In the genomic region with DNA sequence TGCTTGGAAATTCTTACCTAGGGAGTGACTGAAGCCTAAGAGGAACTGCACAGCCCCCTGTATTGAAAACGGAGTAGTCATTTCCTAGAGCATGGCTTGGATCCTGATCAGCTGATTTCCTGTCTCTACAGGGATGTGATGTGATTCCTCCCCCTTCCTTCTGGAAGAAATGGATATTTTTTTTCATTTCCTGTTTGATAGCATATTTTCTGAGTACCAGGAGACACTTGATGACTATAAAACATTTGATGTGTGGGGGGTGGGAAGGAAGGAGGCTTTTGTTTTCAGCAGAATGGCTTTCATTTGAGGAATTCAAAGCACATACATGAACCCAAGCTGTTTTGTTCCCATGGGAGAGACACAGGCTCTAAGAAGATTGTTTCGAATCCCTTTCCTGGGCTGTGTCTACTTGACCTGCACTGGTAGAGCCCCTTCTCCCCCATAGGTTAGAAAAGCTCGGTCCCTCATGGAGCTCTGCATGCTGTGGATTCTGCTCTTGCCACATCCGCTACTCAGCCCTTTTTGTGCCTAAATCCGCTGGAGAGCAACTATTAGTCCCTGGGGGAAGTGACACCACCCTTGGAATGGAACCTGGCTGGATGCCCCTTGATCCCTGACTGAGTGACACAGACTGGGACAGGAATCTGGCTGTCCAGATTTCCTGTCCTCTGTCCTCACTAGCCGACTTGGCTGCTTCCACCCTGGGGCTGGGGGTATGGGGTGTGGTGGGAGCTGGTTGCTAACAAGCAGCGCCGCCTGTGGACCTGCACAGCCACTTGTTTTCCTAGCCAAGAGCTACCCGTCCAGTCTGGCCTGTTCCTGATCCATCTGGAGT, we compare ENCODE assay signal across 8 cellular contexts.
A peak's percentile ranks its signal among the peaks of the same experiment; 100 is the strongest.
DNase-seq lines count a peak whose midpoint lies in the region; ATAC-seq, FAIRE-seq and TF ChIP-seq lines count a peak whose summit lies in the region.

No MANE protein-coding gene starts in this region.

- DNase-seq in Daoy (ENCODE audit: low read depth) (peak; percentile 48), RCC 7860 (ENCODE audit: low spot score) (peak; percentile 24), glutamatergic neuron (peak; percentile 78), pancreas (peak in 5 of 6 donors; percentile 29 to 62 (median 43)), RKO (ENCODE audit: low spot score) (no peak), NOMO-1 treated with DMSO at 0.1 percent for 48 hours (lab: John Stamatoyannopoulos, UW; ENCODE audit: unreplicated experiment) (no peak)
- DNase-seq in naive thymus-derived CD8-positive, alpha-beta T cell = no peak
- DNase-seq in activated CD4-positive, alpha-beta T cell treated with anti-CD3 and anti-CD28 coated beads, Interleukin-2, amount 50 U/mL, for 48 hours = no peak

- H3K36me3 Mint-ChIP-seq in glutamatergic neuron (ENCODE audit: unreplicated experiment) = no peaks in the 10 kb centered on the region
- H3K36me3 Mint-ChIP-seq in naive thymus-derived CD8-positive, alpha-beta T cell = no peaks in the 10 kb centered on the region

- H3K4me1 ChIP-seq in pancreas = peaks cover 23 to 35% (median 24%) of the 10 kb centered on the region in 3 donors

- intact Hi-C loops in pancreas (cut with DNase I) = no loop called here

- H3K36me3 ChIP-seq in pancreas = no peaks in the 10 kb centered on the region

- TF ChIP-seq CTCF in glutamatergic neuron (IDR thresholded peaks at IDR 0.05; ENCODE audit: partially characterized antibody, unreplicated experiment) (no peak), pancreas (IDR thresholded peaks at IDR 0.05) (no peak)

- peak overlapping the region in 3 of 4 donors; percentile 50 to 82 (median 71) for H3K27ac ChIP-seq in pancreas

- ATAC-seq in pancreas = peak in 3 of 4 donors; percentile 54 to 61 (median 59)
- ATAC-seq in naive thymus-derived CD8-positive, alpha-beta T cell = no peak

- H3K9me3 ChIP-seq in pancreas = no peaks in the 10 kb centered on the region

- peaks cover 2% of the 10 kb centered on the region for H3K9me3 Mint-ChIP-seq in glutamatergic neuron (ENCODE audit: unreplicated experiment)
- no peaks in the 10 kb centered on the region for H3K9me3 Mint-ChIP-seq in naive thymus-derived CD8-positive, alpha-beta T cell

- POLR2A ChIA-PET in naive thymus-derived CD8-positive, alpha-beta T cell (lab: Charles Lee) = no interaction called here

- no peak overlapping the region for H3K4me3 ChIP-seq in pancreas

- no peak for FAIRE-seq in RCC 7860 (lab: Jason Lieb, UNC)
- no peak for FAIRE-seq in pancreas (lab: Jason Lieb, UNC)

- H3K4me3 Mint-ChIP-seq in glutamatergic neuron (ENCODE audit: unreplicated experiment) = peak overlapping the region; percentile 26
- no peak overlapping the region for H3K4me3 Mint-ChIP-seq in naive thymus-derived CD8-positive, alpha-beta T cell

- H3K27me3 Mint-ChIP-seq in glutamatergic neuron (ENCODE audit: unreplicated experiment) = no peaks in the 10 kb centered on the region
- H3K27me3 Mint-ChIP-seq in naive thymus-derived CD8-positive, alpha-beta T cell = no peaks in the 10 kb centered on the region

- WGBS in pancreas, 2 donors = 57 to 60% methylated on average over 9 of the region's 9 CpGs

- H3K27ac Mint-ChIP-seq in glutamatergic neuron (ENCODE audit: unreplicated experiment) = peak overlapping the region; percentile 85
- no peak overlapping the region for H3K27ac Mint-ChIP-seq in naive thymus-derived CD8-positive, alpha-beta T cell

- no peaks in the 10 kb centered on the region for H3K27me3 ChIP-seq in pancreas

- H3K4me1 Mint-ChIP-seq in glutamatergic neuron (ENCODE audit: low read depth, unreplicated experiment) = peaks cover 21% of the 10 kb centered on the region
- peaks cover 0 to 7% (median 3%) of the 10 kb centered on the region in 4 donors for H3K4me1 Mint-ChIP-seq in naive thymus-derived CD8-positive, alpha-beta T cell

Comparison
In these comparisons a context has a peak if more than half of its experiments do, and no peak if none do; other contexts are left out.
1. DNase-seq: peak in Daoy (single experiment), RCC 7860 (single experiment), glutamatergic neuron (single experiment) and pancreas (5 of 6); none in naive thymus-derived CD8-positive, alpha-beta T cell (0 of 10), RKO (single experiment), activated CD4-positive, alpha-beta T cell treated with anti-CD3 and anti-CD28 coated beads, Interleukin-2, amount 50 U/mL, for 48 hours (0 of 2) and NOMO-1 treated with DMSO at 0.1 percent for 48 hours (single experiment).
2. ATAC-seq: peak in pancreas (3 of 4); none in naive thymus-derived CD8-positive, alpha-beta T cell (0 of 2).